Comparison of ENCODE assay signal across 10 cellular contexts in genomic region chr1:109250454-109251276, GRCh38. TPM values are rescaled to one million over a fixed set of nuclear protein-coding genes. Genes with fewer than 3 reads are reported as not detected.
A peak's percentile ranks its signal among the peaks of the same experiment; 100 is the strongest.
DNase-seq lines count a peak whose midpoint lies in the region; ATAC-seq and TF ChIP-seq lines count a peak whose summit lies in the region.
"Had no signal": no experiment of that assay in that cellular context is flagged by ENCODE, and none has a peak within 500 bp of the region (broad histone marks: within the 10 kb centered on the region; RNA-seq: fewer than 3 reads in every experiment).

No MANE protein-coding gene starts in this region.

- no peaks in the 10 kb centered on the region for H3K9me3 Mint-ChIP-seq in natural killer cell

- no peak overlapping the region for H3K27ac Mint-ChIP-seq in natural killer cell

- peaks cover 39% of the 10 kb centered on the region for H3K4me1 ChIP-seq in HUES6 (ENCODE audit: control insufficient read depth, insufficient read depth, low read length)

- intact Hi-C loops in natural killer cell (cut with micrococcal nuclease) = no loop called here

- no peaks in the 10 kb centered on the region for H3K36me3 ChIP-seq in HUES6 (ENCODE audit: control insufficient read depth, insufficient read depth, low read length)

- peak overlapping the region; percentile 52; the same call in 1 of the 2 replicates for H3K4me3 ChIP-seq in AG04449 (ENCODE audit: low read depth, low read length)
- H3K4me3 ChIP-seq in HUES6 (ENCODE audit: low read depth, low read length) = peak overlapping the region; percentile 57
- H3K4me3 ChIP-seq in coronary artery = peak overlapping the region; percentile 96

- CTCF ChIA-PET in AG04449 (lab: Yijun Ruan, JAX) = interaction anchor here (1.0 to 5.3 kb wide), 10 partner anchors 10 to 282 kb away, joined by 3 to 50 read pairs (median 4); partner anchors contain the start of gene SORT1

- DNase-seq in AG04449 (ENCODE audit: low read depth, low spot score) (no peak), coronary artery (ENCODE audit: low spot score) (peak; percentile 71), natural killer cell (no peak), kidney glomerular epithelial cell (lab: John Stamatoyannopoulos, UW) (no peak)
- DNase-seq: NCI-H1105 treated with DMSO at 0.1 percent for 48 hours had no signal

- H3K4me1 Mint-ChIP-seq in natural killer cell = peaks cover 0 to 36% of the 10 kb centered on the region in 2 donors

- TF ChIP-seq CTCF in AG04449 (IDR thresholded peaks at IDR 0.05; ENCODE audit: insufficient read depth, low read length, missing control alignments) (no peak), coronary artery (IDR thresholded peaks at IDR 0.05) (no peak), natural killer cell (IDR thresholded peaks at IDR 0.05) (no peak)

- peak overlapping the region; percentile 68 for H3K4me3 Mint-ChIP-seq in natural killer cell

- H3K27me3 ChIP-seq in HUES6 (ENCODE audit: control insufficient read depth, insufficient read depth, low read length) = peaks cover 41% of the 10 kb centered on the region

- peaks cover 5 to 6% of the 10 kb centered on the region in 2 donors for H3K27me3 Mint-ChIP-seq in natural killer cell (ENCODE audit: low read depth in 2 of 2)

- ATAC-seq in natural killer cell (no peak), HG02852 (IDR thresholded peaks at IDR 0.05; ENCODE audit: unreplicated experiment) (no peak), HG03354 (IDR thresholded peaks at IDR 0.05; ENCODE audit: poor library complexity, severe bottlenecking, unreplicated experiment) (no peak), GM19467 (IDR thresholded peaks at IDR 0.05; ENCODE audit: unreplicated experiment) (no peak)

- H3K9ac ChIP-seq in HUES6 (ENCODE audit: low read length) = no peak overlapping the region

- H3K27ac ChIP-seq in HUES6 (ENCODE audit: low read depth, low read length) = no peak overlapping the region
- peak overlapping the region in 1 of 2 donors; percentile 31 for H3K27ac ChIP-seq in coronary artery

- POLR2A ChIA-PET in AG04449 (lab: Yijun Ruan, JAX) = interaction anchor here (0.6 to 1.2 kb wide), 2 partner anchors 37 to 160 kb away, joined by 3 to 5 read pairs; partner anchors contain the start of gene SARS1

- no peaks in the 10 kb centered on the region for H3K9me3 ChIP-seq in HUES6 (ENCODE audit: control insufficient read depth, insufficient read depth, low read depth, low read length)

- no peaks in the 10 kb centered on the region for H3K36me3 Mint-ChIP-seq in natural killer cell

RNA-seq across cellular contexts. Expression of gene CELSR2, which starts 1.3 kb away (rescaled TPM):
- total RNA-seq in natural killer cell = 1 to 10 TPM; 7.1 to 9.7 (median 7.4) TPM

RNA-seq across cellular contexts. Expression of gene PSRC1, which starts 32.3 kb away (rescaled TPM):
- 1 to 10 TPM; 1.1 to 2.4 (median 1.9) TPM for total RNA-seq in natural killer cell

RNA-seq across cellular contexts. Expression of gene SARS1, which starts 36.9 kb away (rescaled TPM):
- total RNA-seq in natural killer cell = 100 to 1,000 TPM in 2 of 3 donors, 10 to 100 TPM in 1; 95.6 to 122 (median 106) TPM

RNA-seq across cellular contexts. Expression of gene MYBPHL, which starts 56.1 kb away (rescaled TPM):
- total RNA-seq in natural killer cell = not detected
- total RNA-seq: lung microvascular endothelial cell had no signal
